In the genomic region with DNA sequence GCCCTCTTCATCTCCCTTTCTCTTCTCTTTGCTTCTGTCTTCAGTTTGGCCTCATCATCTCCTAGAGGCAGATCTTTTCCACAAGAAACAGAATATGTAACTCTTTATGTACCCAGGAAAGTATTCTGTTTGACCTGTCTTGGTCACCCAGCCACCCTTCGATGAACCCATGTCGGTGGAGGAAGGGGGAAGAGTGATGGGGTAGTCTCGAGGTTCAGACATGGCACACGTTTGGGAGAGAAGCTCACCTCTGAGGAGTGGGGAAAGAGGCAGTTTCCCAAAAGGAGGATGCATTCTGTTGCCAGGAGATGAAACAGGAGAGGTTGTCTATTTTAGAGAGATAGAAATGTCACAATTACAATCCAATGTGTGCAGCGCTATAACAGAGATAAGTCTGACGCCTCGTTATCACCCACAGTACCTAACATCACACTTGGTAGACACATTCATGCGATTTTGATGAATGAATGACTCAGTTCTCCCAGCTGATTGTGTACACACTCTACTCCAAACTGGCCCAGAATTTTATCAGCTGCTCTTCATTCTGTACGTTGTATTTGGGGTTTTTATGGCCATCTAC, we compare ENCODE assay signal across 1 cellular context.
TF ChIP-seq lines count a peak whose summit lies in the region.

No MANE protein-coding gene starts in this region.

TF ChIP-seq in IMR-90, 13 proteins besides CTCF, POLR2A, EP300 and RAD21 (continued from another document):
- TF ChIP-seq, protein P1, sequence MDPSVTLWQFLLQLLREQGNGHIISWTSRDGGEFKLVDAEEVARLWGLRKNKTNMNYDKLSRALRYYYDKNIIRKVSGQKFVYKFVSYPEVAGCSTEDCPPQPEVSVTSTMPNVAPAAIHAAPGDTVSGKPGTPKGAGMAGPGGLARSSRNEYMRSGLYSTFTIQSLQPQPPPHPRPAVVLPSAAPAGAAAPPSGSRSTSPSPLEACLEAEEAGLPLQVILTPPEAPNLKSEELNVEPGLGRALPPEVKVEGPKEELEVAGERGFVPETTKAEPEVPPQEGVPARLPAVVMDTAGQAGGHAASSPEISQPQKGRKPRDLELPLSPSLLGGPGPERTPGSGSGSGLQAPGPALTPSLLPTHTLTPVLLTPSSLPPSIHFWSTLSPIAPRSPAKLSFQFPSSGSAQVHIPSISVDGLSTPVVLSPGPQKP (IDR thresholded peaks at IDR 0.05; ENCODE audit: borderline replicate concordance, low read depth, low read length): no peak
- TF ChIP-seq, protein P2, sequence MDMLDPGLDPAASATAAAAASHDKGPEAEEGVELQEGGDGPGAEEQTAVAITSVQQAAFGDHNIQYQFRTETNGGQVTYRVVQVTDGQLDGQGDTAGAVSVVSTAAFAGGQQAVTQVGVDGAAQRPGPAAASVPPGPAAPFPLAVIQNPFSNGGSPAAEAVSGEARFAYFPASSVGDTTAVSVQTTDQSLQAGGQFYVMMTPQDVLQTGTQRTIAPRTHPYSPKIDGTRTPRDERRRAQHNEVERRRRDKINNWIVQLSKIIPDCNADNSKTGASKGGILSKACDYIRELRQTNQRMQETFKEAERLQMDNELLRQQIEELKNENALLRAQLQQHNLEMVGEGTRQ (IDR thresholded peaks at IDR 0.05; ENCODE audit: low read depth, low read length): no peak
- no peak for TF ChIP-seq NFE2L2 (IDR thresholded peaks at IDR 0.05; ENCODE audit: low read depth, low read length)
